ENCODE assay signal across 1 cellular context in the genomic region with DNA sequence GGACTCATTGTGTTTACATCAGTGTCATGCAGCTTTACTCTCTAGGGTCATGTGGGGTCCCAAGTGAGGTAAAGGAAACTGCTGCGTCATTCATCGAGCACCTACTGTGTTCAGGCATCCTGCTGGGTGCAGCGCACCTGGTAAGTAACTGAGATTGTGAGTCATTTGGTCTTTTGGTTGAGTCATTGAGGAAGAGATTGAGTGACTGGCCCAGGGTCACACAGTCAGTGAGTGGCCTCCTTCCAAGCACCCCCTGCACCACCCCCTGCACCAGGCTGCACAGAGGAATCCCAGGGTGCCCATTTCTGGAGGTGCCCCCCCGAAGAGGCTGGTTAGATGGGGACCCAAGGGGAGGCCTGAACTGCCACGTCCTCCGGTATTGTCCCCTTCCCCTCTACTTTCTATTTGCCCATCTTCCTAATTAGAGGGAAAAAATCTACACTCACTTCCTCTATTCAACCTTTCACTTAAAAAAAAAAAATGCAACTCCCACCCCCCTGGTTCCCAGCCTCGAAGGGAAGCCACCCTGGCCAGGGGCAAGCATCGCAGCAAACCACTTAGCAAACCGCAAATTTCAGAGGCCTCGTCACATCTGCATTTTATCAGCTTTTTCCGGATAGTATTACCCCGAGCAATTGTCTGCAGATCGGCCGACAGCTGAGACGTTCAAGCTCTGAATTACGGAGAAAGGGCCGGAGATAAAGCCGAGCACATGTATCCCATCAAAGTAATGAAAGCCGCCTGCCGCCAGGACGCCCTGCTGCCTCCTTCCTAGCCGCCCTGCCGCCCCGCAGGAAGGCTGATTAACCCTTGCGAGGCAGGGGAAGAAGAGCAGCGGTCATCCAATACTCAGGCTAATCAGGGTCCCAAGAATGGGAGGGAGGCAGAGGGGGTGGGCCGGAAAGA.
TF ChIP-seq lines count a peak whose summit lies in the region.

No MANE protein-coding gene starts in this region.

TF ChIP-seq in GM12878, 131 proteins besides CTCF, POLR2A, EP300 and RAD21 (continued from another document):
- TF ChIP-seq, protein P1, sequence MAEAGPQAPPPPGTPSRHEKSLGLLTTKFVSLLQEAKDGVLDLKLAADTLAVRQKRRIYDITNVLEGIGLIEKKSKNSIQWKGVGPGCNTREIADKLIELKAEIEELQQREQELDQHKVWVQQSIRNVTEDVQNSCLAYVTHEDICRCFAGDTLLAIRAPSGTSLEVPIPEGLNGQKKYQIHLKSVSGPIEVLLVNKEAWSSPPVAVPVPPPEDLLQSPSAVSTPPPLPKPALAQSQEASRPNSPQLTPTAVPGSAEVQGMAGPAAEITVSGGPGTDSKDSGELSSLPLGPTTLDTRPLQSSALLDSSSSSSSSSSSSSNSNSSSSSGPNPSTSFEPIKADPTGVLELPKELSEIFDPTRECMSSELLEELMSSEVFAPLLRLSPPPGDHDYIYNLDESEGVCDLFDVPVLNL (IDR thresholded peaks at IDR 0.05; ENCODE audit: low read depth, low read length), result no peak
- no peak for TF ChIP-seq GABPA (IDR thresholded peaks at IDR 0.05; ENCODE audit: low read depth)
- peak in 1 of 2 experiments; percentile 87; a peak in 2 of 4 replicates for TF ChIP-seq ETV6 (conservative IDR thresholded peaks at IDR 0.05 in 1 of 2, IDR thresholded peaks at IDR 0.05 in 1 of 2; ENCODE audit: borderline replicate concordance in 1 of 2, low read depth in 1 of 2)
- no peak for TF ChIP-seq CEBPB (IDR thresholded peaks at IDR 0.05; ENCODE audit: borderline replicate concordance in 1 of 2, low read depth in 2 of 2, low read length in 2 of 2)
- no peak for TF ChIP-seq MXI1 (IDR thresholded peaks at IDR 0.05; ENCODE audit: low read depth, low read length)
- no peak; the same call in 1 of the 2 replicates for TF ChIP-seq CBX5 (IDR thresholded peaks at IDR 0.05; ENCODE audit: low read depth)
- TF ChIP-seq, protein P2, sequence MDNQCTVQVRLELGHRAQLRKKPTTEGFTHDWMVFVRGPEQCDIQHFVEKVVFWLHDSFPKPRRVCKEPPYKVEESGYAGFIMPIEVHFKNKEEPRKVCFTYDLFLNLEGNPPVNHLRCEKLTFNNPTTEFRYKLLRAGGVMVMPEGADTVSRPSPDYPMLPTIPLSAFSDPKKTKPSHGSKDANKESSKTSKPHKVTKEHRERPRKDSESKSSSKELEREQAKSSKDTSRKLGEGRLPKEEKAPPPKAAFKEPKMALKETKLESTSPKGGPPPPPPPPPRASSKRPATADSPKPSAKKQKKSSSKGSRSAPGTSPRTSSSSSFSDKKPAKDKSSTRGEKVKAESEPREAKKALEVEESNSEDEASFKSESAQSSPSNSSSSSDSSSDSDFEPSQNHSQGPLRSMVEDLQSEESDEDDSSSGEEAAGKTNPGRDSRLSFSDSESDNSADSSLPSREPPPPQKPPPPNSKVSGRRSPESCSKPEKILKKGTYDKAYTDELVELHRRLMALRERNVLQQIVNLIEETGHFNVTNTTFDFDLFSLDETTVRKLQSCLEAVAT (IDR thresholded peaks at IDR 0.05), result 0 out of 2 replicates have a peak, but pooled peaks have one; percentile 48
- TF ChIP-seq, protein P3, sequence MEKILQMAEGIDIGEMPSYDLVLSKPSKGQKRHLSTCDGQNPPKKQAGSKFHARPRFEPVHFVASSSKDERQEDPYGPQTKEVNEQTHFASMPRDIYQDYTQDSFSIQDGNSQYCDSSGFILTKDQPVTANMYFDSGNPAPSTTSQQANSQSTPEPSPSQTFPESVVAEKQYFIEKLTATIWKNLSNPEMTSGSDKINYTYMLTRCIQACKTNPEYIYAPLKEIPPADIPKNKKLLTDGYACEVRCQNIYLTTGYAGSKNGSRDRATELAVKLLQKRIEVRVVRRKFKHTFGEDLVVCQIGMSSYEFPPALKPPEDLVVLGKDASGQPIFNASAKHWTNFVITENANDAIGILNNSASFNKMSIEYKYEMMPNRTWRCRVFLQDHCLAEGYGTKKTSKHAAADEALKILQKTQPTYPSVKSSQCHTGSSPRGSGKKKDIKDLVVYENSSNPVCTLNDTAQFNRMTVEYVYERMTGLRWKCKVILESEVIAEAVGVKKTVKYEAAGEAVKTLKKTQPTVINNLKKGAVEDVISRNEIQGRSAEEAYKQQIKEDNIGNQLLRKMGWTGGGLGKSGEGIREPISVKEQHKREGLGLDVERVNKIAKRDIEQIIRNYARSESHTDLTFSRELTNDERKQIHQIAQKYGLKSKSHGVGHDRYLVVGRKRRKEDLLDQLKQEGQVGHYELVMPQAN (conservative IDR thresholded peaks at IDR 0.05), result no peak
- no peak for TF ChIP-seq BMI1 (IDR thresholded peaks at IDR 0.05; ENCODE audit: borderline replicate concordance)
- no peak for TF ChIP-seq ATF3 (IDR thresholded peaks at IDR 0.05; ENCODE audit: borderline replicate concordance, extremely low read depth, low read depth, low read length)
- peak; percentile 68 for TF ChIP-seq IKZF1 (conservative IDR thresholded peaks at IDR 0.05)
- no peak for TF ChIP-seq REST (IDR thresholded peaks at IDR 0.05; ENCODE audit: low read depth, low read length)
- TF ChIP-seq RCOR1 (conservative IDR thresholded peaks at IDR 0.05; ENCODE audit: low read depth, low read length), result no peak
- TF ChIP-seq GATAD2B (conservative IDR thresholded peaks at IDR 0.05; ENCODE audit: low read depth), result no peak
- TF ChIP-seq POLR2AphosphoS5 (IDR thresholded peaks at IDR 0.05; ENCODE audit: low read length), result no peak
- TF ChIP-seq NRF1 (conservative IDR thresholded peaks at IDR 0.05; ENCODE audit: low read depth, low read length), result no peak
- peak; percentile 49 for TF ChIP-seq SP1 (IDR thresholded peaks at IDR 0.05; ENCODE audit: low read depth, low read length)
- no peak for TF ChIP-seq STAT3 (IDR thresholded peaks at IDR 0.05; ENCODE audit: low read depth, low read length)
- TF ChIP-seq, protein P4, sequence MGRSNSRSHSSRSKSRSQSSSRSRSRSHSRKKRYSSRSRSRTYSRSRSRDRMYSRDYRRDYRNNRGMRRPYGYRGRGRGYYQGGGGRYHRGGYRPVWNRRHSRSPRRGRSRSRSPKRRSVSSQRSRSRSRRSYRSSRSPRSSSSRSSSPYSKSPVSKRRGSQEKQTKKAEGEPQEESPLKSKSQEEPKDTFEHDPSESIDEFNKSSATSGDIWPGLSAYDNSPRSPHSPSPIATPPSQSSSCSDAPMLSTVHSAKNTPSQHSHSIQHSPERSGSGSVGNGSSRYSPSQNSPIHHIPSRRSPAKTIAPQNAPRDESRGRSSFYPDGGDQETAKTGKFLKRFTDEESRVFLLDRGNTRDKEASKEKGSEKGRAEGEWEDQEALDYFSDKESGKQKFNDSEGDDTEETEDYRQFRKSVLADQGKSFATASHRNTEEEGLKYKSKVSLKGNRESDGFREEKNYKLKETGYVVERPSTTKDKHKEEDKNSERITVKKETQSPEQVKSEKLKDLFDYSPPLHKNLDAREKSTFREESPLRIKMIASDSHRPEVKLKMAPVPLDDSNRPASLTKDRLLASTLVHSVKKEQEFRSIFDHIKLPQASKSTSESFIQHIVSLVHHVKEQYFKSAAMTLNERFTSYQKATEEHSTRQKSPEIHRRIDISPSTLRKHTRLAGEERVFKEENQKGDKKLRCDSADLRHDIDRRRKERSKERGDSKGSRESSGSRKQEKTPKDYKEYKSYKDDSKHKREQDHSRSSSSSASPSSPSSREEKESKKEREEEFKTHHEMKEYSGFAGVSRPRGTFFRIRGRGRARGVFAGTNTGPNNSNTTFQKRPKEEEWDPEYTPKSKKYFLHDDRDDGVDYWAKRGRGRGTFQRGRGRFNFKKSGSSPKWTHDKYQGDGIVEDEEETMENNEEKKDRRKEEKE (IDR thresholded peaks at IDR 0.05), result no peak
- peak; percentile 56 for TF ChIP-seq MEF2B (IDR thresholded peaks at IDR 0.05; ENCODE audit: partially characterized antibody, poor library complexity, severe bottlenecking)
